In genomic region chr15:62119224-62119925, GRCh38 we compare ENCODE assay signal across 8 cellular contexts. TPM values are rescaled to one million over a fixed set of nuclear protein-coding genes. Genes with fewer than 3 reads are reported as not detected.
DNase-seq lines count a peak whose midpoint lies in the region; ATAC-seq, FAIRE-seq and TF ChIP-seq lines count a peak whose summit lies in the region.

No MANE protein-coding gene starts in this region.

- ATAC-seq in GM21515 (IDR thresholded peaks at IDR 0.05; ENCODE audit: unreplicated experiment) (no peak), HG02642 (IDR thresholded peaks at IDR 0.05; ENCODE audit: poor library complexity, unreplicated experiment) (no peak)

- peak overlapping the region; percentile 98 for H3K27ac Mint-ChIP-seq in astrocyte (ENCODE audit: unreplicated experiment)

- H3K9ac ChIP-seq in astrocyte (ENCODE audit: low read length) (peak overlapping the region; percentile 71), subcutaneous abdominal adipose tissue (ENCODE audit: low read length in 5 of 5) (peak overlapping the region; percentile 5 to 58 (median 34))

- no peaks in the 10 kb centered on the region for H3K79me2 ChIP-seq in astrocyte (ENCODE audit: insufficient read depth, low read length)

- H3K4me3 Mint-ChIP-seq in astrocyte (ENCODE audit: unreplicated experiment), result no peak overlapping the region

- DNase-seq in DMS53 (lab: John Stamatoyannopoulos, UW) (peak; percentile 87), MV-4-11 (lab: John Stamatoyannopoulos, UW) (peak; percentile 87), astrocyte (ENCODE audit: low read depth) (peak; percentile 97), hippocampal formation (lab: John Stamatoyannopoulos, UW) (no peak)

- H3K36me3 ChIP-seq in astrocyte (ENCODE audit: insufficient read depth, low read length), result no peaks in the 10 kb centered on the region
- H3K36me3 ChIP-seq in subcutaneous abdominal adipose tissue (ENCODE audit: control insufficient read depth in 5 of 5, insufficient read depth in 5 of 5, low read length in 5 of 5), result no peaks in the 10 kb centered on the region

- H3K4me1 ChIP-seq in astrocyte (ENCODE audit: insufficient read depth, low read length) (peaks cover 11% of the 10 kb centered on the region), subcutaneous abdominal adipose tissue (ENCODE audit: control insufficient read depth in 5 of 5, insufficient read depth in 5 of 5, low read length in 5 of 5) (peaks cover 5 to 22% (median 12%) of the 10 kb centered on the region in 5 donors)

- H3K4me3 ChIP-seq in astrocyte (ENCODE audit: insufficient read depth, low read depth, low read length) (peak overlapping the region; percentile 14), subcutaneous abdominal adipose tissue (ENCODE audit: low read depth in 1 of 5, low read length in 5 of 5) (peak overlapping the region; percentile 14 to 60 (median 46))

- H3K9me3 Mint-ChIP-seq in astrocyte (ENCODE audit: unreplicated experiment), result peaks cover 1% of the 10 kb centered on the region

- H3K27me3 Mint-ChIP-seq in astrocyte (ENCODE audit: low read depth, unreplicated experiment), result no peaks in the 10 kb centered on the region

- H3K9me3 ChIP-seq in astrocyte (ENCODE audit: insufficient read depth, low read depth, low read length) (no peaks in the 10 kb centered on the region), subcutaneous abdominal adipose tissue (ENCODE audit: control insufficient read depth in 5 of 5, low read length in 5 of 5) (no peaks in the 10 kb centered on the region)

- H4K20me1 ChIP-seq in astrocyte (ENCODE audit: insufficient read depth, low read length), result no peaks in the 10 kb centered on the region

- FAIRE-seq in astrocyte (lab: Jason Lieb, UNC) (peak; percentile 93), islet of Langerhans (lab: Jason Lieb, UNC) (peak; percentile 86)

- H3K36me3 Mint-ChIP-seq in astrocyte (ENCODE audit: low read depth, unreplicated experiment), result no peaks in the 10 kb centered on the region

- H3K27me3 ChIP-seq in astrocyte (ENCODE audit: insufficient read depth, low read length) (no peaks in the 10 kb centered on the region), subcutaneous abdominal adipose tissue (ENCODE audit: control insufficient read depth in 5 of 5, insufficient read depth in 4 of 5, low read length in 5 of 5) (no peaks in the 10 kb centered on the region)

- TF ChIP-seq CTCF in astrocyte (IDR thresholded peaks at IDR 0.05; ENCODE audit: insufficient read depth, low read depth, low read length), result no peak

- peak overlapping the region; percentile 91 for H3K27ac ChIP-seq in astrocyte (ENCODE audit: low read depth, low read length)
- peak overlapping the region; percentile 70 for H3K27ac ChIP-seq in subcutaneous abdominal adipose tissue (ENCODE audit: low read depth, low read length)

- H2AFZ ChIP-seq in astrocyte (ENCODE audit: low read depth, low read length), result peak overlapping the region; percentile 77

- peaks cover 18% of the 10 kb centered on the region for H3K4me1 Mint-ChIP-seq in astrocyte (ENCODE audit: low read depth, unreplicated experiment)

- H3K4me2 ChIP-seq in astrocyte (ENCODE audit: low read length), result peak overlapping the region; percentile 79

RNA-seq across cellular contexts. Expression of gene C2CD4B, which starts 45.7 kb away (rescaled TPM):
- not detected in 2 replicates for total RNA-seq in astrocyte

RNA-seq across cellular contexts. Expression of gene C2CD4A, which starts 52.6 kb away (rescaled TPM):
- total RNA-seq in astrocyte, result not detected in 2 replicates

RNA-seq across cellular contexts. Expression of gene VPS13C, which starts 59.1 kb away (rescaled TPM):
- total RNA-seq in astrocyte, result 33.6 and 35.4 TPM in 2 replicates

Comparison
In these comparisons a context has a peak if more than half of its experiments do, and no peak if none do; other contexts are left out.
1. DNase-seq: peak in DMS53 (single experiment), MV-4-11 (single experiment) and astrocyte (single experiment); none in hippocampal formation (0 of 2).